ENCODE assay signal across 10 cellular contexts in genomic region chr1:28885472-28885877, GRCh38.
DNase-seq lines count a peak whose midpoint lies in the region; ATAC-seq lines count a peak whose summit lies in the region.
"Had no signal": no experiment of that assay in that cellular context is flagged by ENCODE, and none has a peak within 500 bp of the region (broad histone marks: within the 10 kb centered on the region; RNA-seq: fewer than 3 reads in every experiment).

No MANE protein-coding gene starts in this region.

- no peak for ATAC-seq in HG02884 (IDR thresholded peaks at IDR 0.05; ENCODE audit: unreplicated experiment)

- H3K4me3 ChIP-seq in NT2/D1 (ENCODE audit: insufficient read length, low read depth) (no peak overlapping the region), rectal smooth muscle tissue (ENCODE audit: low read length) (no peak overlapping the region)
- H3K4me3 ChIP-seq: GM23248 had no signal

- peak overlapping the region; percentile 56 for H3K27ac ChIP-seq in rectal smooth muscle tissue (ENCODE audit: low read depth, low read length)
- H3K27ac ChIP-seq: GM23248, parathyroid adenoma had no signal

- H3K4me1 ChIP-seq in NT2/D1 (ENCODE audit: insufficient read depth, insufficient read length) (peaks cover 31% of the 10 kb centered on the region), rectal smooth muscle tissue (ENCODE audit: control insufficient read depth, insufficient read depth, low read length) (peaks cover 12% of the 10 kb centered on the region)
- H3K4me1 ChIP-seq: parathyroid adenoma had no signal

- DNase-seq in DMS53 (lab: John Stamatoyannopoulos, UW) (peak; percentile 52), DMS53 treated with DMSO at 0.1 percent for 48 hours (lab: John Stamatoyannopoulos, UW; ENCODE audit: unreplicated experiment) (no peak), NT2/D1 (ENCODE audit: low read depth, low spot score) (no peak), ecto neural progenitor cell (ENCODE audit: low spot score) (peak; percentile 49), SKM-1 (lab: John Stamatoyannopoulos, UW; ENCODE audit: unreplicated experiment) (no peak), NCI-H1417 treated with DMSO at 0.1 percent for 48 hours (lab: John Stamatoyannopoulos, UW) (no peak)

- no peaks in the 10 kb centered on the region for H3K9me3 ChIP-seq in NT2/D1 (ENCODE audit: insufficient read depth, low read length)

- H3K9ac ChIP-seq in NT2/D1 (ENCODE audit: insufficient read length, low read depth) = peak overlapping the region; percentile 29
- no peak overlapping the region for H3K9ac ChIP-seq in rectal smooth muscle tissue (ENCODE audit: low read length)
- H3K9ac ChIP-seq: GM23248, parathyroid adenoma had no signal

- no peaks in the 10 kb centered on the region for H3K36me3 ChIP-seq in NT2/D1 (ENCODE audit: insufficient read depth, insufficient read length, low read length)
- no peaks in the 10 kb centered on the region for H3K36me3 ChIP-seq in rectal smooth muscle tissue (ENCODE audit: control insufficient read depth, insufficient read depth, low read length)

- H3K27me3 ChIP-seq in NT2/D1 (ENCODE audit: insufficient read depth, insufficient read length) (peaks cover 16% of the 10 kb centered on the region), rectal smooth muscle tissue (ENCODE audit: control insufficient read depth, insufficient read depth, low read length) (no peaks in the 10 kb centered on the region)

Comparison
In these comparisons a context has a peak if more than half of its experiments do, and no peak if none do; other contexts are left out.
1. DNase-seq: peak in DMS53 (single experiment) and ecto neural progenitor cell (single experiment); none in DMS53 treated with DMSO at 0.1 percent for 48 hours (single experiment), NT2/D1 (single experiment), SKM-1 (single experiment) and NCI-H1417 treated with DMSO at 0.1 percent for 48 hours (single experiment).